Comparison of ENCODE assay signal across 8 cellular contexts in genomic region chr2:178109813-178110212, GRCh38. TPM values are rescaled to one million over a fixed set of nuclear protein-coding genes. Genes with fewer than 3 reads are reported as not detected.
DNase-seq lines count a peak whose midpoint lies in the region; ATAC-seq and TF ChIP-seq lines count a peak whose summit lies in the region.

No MANE protein-coding gene starts in this region.

- no peak overlapping the region for H2AFZ ChIP-seq in Loucy (ENCODE audit: low read length)

- H3K4me2 ChIP-seq in Loucy (ENCODE audit: low read depth, low read length, poor library complexity, severe bottlenecking): no peak overlapping the region

- DNase-seq in GDM1 (lab: John Stamatoyannopoulos, UW) (peak; percentile 6), RWPE2 (ENCODE audit: low spot score) (no peak), fibroblast of peridontal ligament (ENCODE audit: extremely low read depth) (peak; percentile 65), renal cortical epithelial cell (ENCODE audit: low read depth) (peak; percentile 61)

- H3F3A ChIP-seq in Loucy (ENCODE audit: low read depth): no peaks in the 10 kb centered on the region

- no peaks in the 10 kb centered on the region for H4K20me1 ChIP-seq in Loucy (ENCODE audit: insufficient read depth, low read length, poor library complexity, severe bottlenecking)

- H3K4me1 ChIP-seq in Loucy (ENCODE audit: insufficient read depth, low read length, poor library complexity, severe bottlenecking) (peaks cover 12% of the 10 kb centered on the region), RWPE2 (ENCODE audit: insufficient read depth, poor library complexity, severe bottlenecking) (peaks cover 5% of the 10 kb centered on the region)

- peak; percentile 72 for TF ChIP-seq CTCF in Loucy (conservative IDR thresholded peaks at IDR 0.05; ENCODE audit: low read length)
- peak; percentile 83 for TF ChIP-seq CTCF in RWPE2 (IDR thresholded peaks at IDR 0.05; ENCODE audit: poor library complexity, severe bottlenecking)

- ATAC-seq in RWPE2 (ENCODE audit: low read depth): no peak
- no peak for ATAC-seq in HG02970 (IDR thresholded peaks at IDR 0.05; ENCODE audit: low FRiP score, unreplicated experiment)
- ATAC-seq in HG03565 (IDR thresholded peaks at IDR 0.05; ENCODE audit: unreplicated experiment): no peak
- no peak for ATAC-seq in HG03280 (IDR thresholded peaks at IDR 0.05; ENCODE audit: unreplicated experiment)

- H3K9ac ChIP-seq in Loucy (ENCODE audit: low read depth, low read length, poor library complexity, severe bottlenecking): no peak overlapping the region

- H3K4me3 ChIP-seq in Loucy (ENCODE audit: low read length, poor library complexity, severe bottlenecking): no peak overlapping the region
- no peak overlapping the region for H3K4me3 ChIP-seq in RWPE2 (ENCODE audit: severe bottlenecking)

- H3K9me2 ChIP-seq in Loucy (replicated peaks; ENCODE audit: low read depth, low read length): no peaks in the 10 kb centered on the region

- H3K9me3 ChIP-seq in Loucy (ENCODE audit: insufficient read depth, low read depth, low read length) (no peaks in the 10 kb centered on the region), RWPE2 (ENCODE audit: severe bottlenecking) (no peaks in the 10 kb centered on the region)

- H3K27ac ChIP-seq in RWPE2 (ENCODE audit: poor library complexity, severe bottlenecking): no peak overlapping the region

- peaks cover 10% of the 10 kb centered on the region; the same call in 1 of the 2 replicates for H3K79me2 ChIP-seq in Loucy (ENCODE audit: insufficient read depth, low read length)

- H3K36me3 ChIP-seq in Loucy (ENCODE audit: insufficient read depth, low read length): no peaks in the 10 kb centered on the region
- no peaks in the 10 kb centered on the region for H3K36me3 ChIP-seq in RWPE2 (ENCODE audit: low read depth)

- H3K27me3 ChIP-seq in Loucy (ENCODE audit: insufficient read depth, low read length, poor library complexity, severe bottlenecking) (no peaks in the 10 kb centered on the region), RWPE2 (ENCODE audit: insufficient read depth, poor library complexity, severe bottlenecking) (no peaks in the 10 kb centered on the region)

RNA-seq across cellular contexts. Expression of gene RBM45, which starts 2.4 kb away (rescaled TPM):
- 22.1 and 24.0 TPM in 2 replicates for total RNA-seq in renal cortical epithelial cell

RNA-seq across cellular contexts. Expression of gene PDE11A, which starts 37.2 kb away (rescaled TPM):
- 3.1 and 5.8 TPM in 2 replicates for total RNA-seq in renal cortical epithelial cell
